Comparison of ENCODE assay signal across 1 cellular context in the genomic region with DNA sequence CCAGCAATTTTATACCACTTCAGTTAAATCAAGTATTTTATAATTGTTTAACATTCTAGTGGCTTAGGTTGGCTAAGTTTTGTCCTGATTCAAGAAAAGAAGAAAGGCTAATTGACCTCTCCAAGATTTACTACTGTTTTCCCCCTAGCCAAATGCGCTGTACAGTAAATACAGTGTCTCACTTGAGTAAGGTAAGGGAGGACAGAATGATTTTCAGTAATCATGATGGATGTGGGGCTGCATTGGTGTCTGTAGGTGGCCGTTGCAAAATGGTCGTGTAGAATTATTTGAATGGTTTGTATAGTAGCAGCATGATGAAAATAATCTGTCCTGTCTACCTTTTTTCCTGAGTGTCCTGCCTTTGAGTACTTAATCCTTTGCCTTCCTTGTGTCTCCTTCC.
TF ChIP-seq lines count a peak whose summit lies in the region.

No MANE protein-coding gene starts in this region.

TF ChIP-seq in GM23338, 12 proteins besides CTCF, POLR2A, EP300 and RAD21 (continued from another document):
- TF ChIP-seq, protein P1, sequence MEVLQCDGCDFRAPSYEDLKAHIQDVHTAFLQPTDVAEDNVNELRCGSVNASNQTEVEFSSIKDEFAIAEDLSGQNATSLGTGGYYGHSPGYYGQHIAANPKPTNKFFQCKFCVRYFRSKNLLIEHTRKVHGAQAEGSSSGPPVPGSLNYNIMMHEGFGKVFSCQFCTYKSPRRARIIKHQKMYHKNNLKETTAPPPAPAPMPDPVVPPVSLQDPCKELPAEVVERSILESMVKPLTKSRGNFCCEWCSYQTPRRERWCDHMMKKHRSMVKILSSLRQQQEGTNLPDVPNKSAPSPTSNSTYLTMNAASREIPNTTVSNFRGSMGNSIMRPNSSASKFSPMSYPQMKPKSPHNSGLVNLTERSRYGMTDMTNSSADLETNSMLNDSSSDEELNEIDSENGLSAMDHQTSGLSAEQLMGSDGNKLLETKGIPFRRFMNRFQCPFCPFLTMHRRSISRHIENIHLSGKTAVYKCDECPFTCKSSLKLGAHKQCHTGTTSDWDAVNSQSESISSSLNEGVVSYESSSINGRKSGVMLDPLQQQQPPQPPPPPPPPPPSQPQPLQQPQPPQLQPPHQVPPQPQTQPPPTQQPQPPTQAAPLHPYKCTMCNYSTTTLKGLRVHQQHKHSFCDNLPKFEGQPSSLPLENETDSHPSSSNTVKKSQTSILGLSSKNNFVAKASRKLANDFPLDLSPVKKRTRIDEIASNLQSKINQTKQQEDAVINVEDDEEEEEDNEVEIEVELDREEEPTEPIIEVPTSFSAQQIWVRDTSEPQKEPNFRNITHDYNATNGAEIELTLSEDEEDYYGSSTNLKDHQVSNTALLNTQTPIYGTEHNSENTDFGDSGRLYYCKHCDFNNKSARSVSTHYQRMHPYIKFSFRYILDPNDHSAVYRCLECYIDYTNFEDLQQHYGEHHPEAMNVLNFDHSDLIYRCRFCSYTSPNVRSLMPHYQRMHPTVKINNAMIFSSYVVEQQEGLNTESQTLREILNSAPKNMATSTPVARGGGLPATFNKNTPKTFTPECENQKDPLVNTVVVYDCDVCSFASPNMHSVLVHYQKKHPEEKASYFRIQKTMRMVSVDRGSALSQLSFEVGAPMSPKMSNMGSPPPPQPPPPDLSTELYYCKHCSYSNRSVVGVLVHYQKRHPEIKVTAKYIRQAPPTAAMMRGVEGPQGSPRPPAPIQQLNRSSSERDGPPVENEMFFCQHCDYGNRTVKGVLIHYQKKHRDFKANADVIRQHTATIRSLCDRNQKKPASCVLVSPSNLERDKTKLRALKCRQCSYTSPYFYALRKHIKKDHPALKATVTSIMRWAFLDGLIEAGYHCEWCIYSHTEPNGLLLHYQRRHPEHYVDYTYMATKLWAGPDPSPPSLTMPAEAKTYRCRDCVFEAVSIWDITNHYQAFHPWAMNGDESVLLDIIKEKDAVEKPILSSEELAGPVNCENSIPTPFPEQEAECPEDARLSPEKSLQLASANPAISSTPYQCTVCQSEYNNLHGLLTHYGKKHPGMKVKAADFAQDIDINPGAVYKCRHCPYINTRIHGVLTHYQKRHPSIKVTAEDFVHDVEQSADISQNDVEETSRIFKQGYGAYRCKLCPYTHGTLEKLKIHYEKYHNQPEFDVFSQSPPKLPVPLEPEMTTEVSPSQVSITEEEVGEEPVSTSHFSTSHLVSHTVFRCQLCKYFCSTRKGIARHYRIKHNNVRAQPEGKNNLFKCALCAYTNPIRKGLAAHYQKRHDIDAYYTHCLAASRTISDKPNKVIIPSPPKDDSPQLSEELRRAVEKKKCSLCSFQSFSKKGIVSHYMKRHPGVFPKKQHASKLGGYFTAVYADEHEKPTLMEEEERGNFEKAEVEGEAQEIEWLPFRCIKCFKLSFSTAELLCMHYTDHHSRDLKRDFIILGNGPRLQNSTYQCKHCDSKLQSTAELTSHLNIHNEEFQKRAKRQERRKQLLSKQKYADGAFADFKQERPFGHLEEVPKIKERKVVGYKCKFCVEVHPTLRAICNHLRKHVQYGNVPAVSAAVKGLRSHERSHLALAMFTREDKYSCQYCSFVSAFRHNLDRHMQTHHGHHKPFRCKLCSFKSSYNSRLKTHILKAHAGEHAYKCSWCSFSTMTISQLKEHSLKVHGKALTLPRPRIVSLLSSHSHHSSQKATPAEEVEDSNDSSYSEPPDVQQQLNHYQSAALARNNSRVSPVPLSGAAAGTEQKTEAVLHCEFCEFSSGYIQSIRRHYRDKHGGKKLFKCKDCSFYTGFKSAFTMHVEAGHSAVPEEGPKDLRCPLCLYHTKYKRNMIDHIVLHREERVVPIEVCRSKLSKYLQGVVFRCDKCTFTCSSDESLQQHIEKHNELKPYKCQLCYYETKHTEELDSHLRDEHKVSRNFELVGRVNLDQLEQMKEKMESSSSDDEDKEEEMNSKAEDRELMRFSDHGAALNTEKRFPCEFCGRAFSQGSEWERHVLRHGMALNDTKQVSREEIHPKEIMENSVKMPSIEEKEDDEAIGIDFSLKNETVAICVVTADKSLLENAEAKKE (CRISPR knock-in tag; IDR thresholded peaks at IDR 0.05), result no peak
